ENCODE assay signal across 22 cellular contexts in the genomic region with DNA sequence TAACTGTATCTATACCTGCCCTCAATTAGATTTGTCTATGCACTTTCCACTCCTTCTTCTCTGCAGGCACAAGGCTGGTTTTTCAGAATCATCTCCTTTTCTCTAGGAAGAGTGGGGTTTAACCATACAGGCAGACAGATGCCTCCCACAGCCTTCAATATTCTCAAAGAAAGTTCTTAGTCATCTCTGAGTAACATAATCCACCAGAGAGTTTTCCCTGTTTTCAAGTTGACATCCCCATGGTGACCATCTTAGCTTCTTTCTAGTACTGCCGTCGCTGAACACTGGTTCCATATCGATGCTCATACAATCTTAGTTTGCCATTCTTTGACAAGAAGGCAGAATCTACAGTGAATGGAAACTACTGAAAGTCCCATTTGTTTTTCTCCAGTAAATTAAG. TPM values are rescaled to one million over a fixed set of nuclear protein-coding genes. Genes with fewer than 3 reads are reported as not detected.
"Had no signal": no experiment of that assay in that cellular context is flagged by ENCODE, and none has a peak within 500 bp of the region (broad histone marks: within the 10 kb centered on the region; RNA-seq: fewer than 3 reads in every experiment).

No MANE protein-coding gene starts in this region.

- H3K27me3 ChIP-seq: adrenal gland, tibial artery had no signal

- H3K79me2 ChIP-seq: hepatocyte had no signal

- H3K9me3 ChIP-seq: adrenal gland, esophagus squamous epithelium, lower lobe of right lung, tibial artery had no signal

- DNase-seq: activated CD4-positive, alpha-beta T cell treated with anti-CD3 and anti-CD28 coated beads for 36 hours; activated CD4-positive, alpha-beta T cell treated with anti-CD3 and anti-CD28 coated beads, Interleukin-2, amount 50 U/mL, for 48 hours; activated gamma-delta T cell; adrenal gland; effector CD8-positive, alpha-beta T cell; esophagus squamous epithelium; left colon; lower lobe of right lung; posterior cingulate gyrus; stimulated activated CD4-positive, alpha-beta T cell treated with anti-CD3 and anti-CD28 coated beads, Interleukin-12 subunit alpha, Interleukin-12 subunit beta, amount 100 ng/mL, for 4 hours; stimulated activated CD4-positive, alpha-beta T cell treated with anti-CD3 and anti-CD28 coated beads, Interleukin-1b, Interleukin-23, amount 100 ng/mL, for 48 hours; stimulated activated CD8-positive, alpha-beta memory T cell treated with anti-CD3 and anti-CD28 coated beads, Interleukin-4, amount 100 ng/mL, for 48 hours; stimulated activated naive CD4-positive, alpha-beta T cell; tibial artery had no signal

- H3K4me2 ChIP-seq: hepatocyte had no signal

- H3K27ac ChIP-seq: adrenal gland, esophagus squamous epithelium, hepatocyte, lower lobe of right lung, tibial artery had no signal

- ATAC-seq: activated CD4-positive, alpha-beta T cell treated with anti-CD3 and anti-CD28 coated beads for 36 hours; activated naive CD4-positive, alpha-beta T cell treated with anti-CD3 and anti-CD28 coated beads, Interleukin-2, amount 50 U/mL, for 72 hours; left colon; lower lobe of right lung; WTC11 had no signal

- H3K36me3 ChIP-seq: adrenal gland, esophagus squamous epithelium, lower lobe of right lung, tibial artery had no signal

- H2AFZ ChIP-seq: hepatocyte had no signal

- H3K4me3 ChIP-seq: adrenal gland, esophagus squamous epithelium, hepatocyte, lower lobe of right lung, tibial artery had no signal

- FAIRE-seq: islet of Langerhans, TTC549 had no signal

- H3K4me1 ChIP-seq: adrenal gland, esophagus squamous epithelium, lower lobe of right lung, tibial artery had no signal

RNA-seq across cellular contexts. Expression of a gene that starts 28.5 kb away (rescaled TPM):
- total RNA-seq: activated CD4-positive, alpha-beta T cell treated with anti-CD3 and anti-CD28 coated beads for 36 hours; activated naive CD4-positive, alpha-beta T cell treated with anti-CD3 and anti-CD28 coated beads, Interleukin-2, amount 50 U/mL, for 72 hours; adrenal gland; esophagus squamous epithelium; fibroblast of villous mesenchyme; hepatocyte; left colon; lower lobe of right lung; subcutaneous adipose tissue; urinary bladder had no signal
- polyA plus RNA-seq: adrenal gland, hepatocyte, urinary bladder had no signal
